In the genomic region with DNA sequence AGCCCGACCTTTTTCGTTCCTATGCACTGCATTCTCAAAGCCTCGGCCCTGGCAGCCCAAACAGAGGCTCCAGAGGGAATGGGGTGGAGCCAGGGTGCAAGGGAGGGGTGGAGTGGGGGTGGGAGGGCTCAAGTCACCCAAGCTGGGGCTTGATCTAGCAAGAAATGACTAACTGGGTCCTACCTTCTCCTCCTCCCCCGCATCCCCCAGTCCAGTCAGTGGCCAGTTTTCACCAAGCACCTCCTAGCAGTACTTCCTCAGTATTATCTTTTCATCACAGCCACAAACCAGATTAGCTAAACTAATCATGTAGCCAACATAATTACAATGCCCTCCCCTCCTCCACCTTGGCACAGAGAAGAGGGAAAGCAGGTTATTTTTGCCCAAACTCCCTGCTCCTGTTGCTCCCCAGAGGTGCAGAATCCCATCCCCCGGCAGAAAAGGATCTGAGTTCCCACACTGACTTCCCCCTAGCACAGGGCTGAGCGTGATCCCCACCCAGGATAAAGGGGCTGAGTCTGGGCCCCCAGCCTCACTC, we compare ENCODE assay signal across 6 cellular contexts. TPM values are rescaled to one million over a fixed set of nuclear protein-coding genes. Genes with fewer than 3 reads are reported as not detected.
DNase-seq lines count a peak whose midpoint lies in the region; ATAC-seq and TF ChIP-seq lines count a peak whose summit lies in the region.

No MANE protein-coding gene starts in this region.

- H3K27ac Mint-ChIP-seq in activated B cell treated with CpG ODN at 0.5 μM for 24 hours, result peak overlapping the region; percentile 50
- H3K27ac Mint-ChIP-seq in activated CD4-positive, alpha-beta T cell treated with anti-CD3 and anti-CD28 coated beads for 36 hours, result no peak overlapping the region

- H3K36me3 ChIP-seq in mucosa of stomach (ENCODE audit: control insufficient read depth, insufficient read depth, low read length), result no peaks in the 10 kb centered on the region

- POLR2A ChIA-PET in activated B cell treated with CpG ODN at 0.5 μM for 24 hours (lab: Charles Lee), result interaction anchor here (0.6 to 1.4 kb wide), 5 partner anchors 21 to 1219 kb away, joined by 3 to 4 read pairs (median 4); a partner anchor contains a TSS
- POLR2A ChIA-PET in activated CD4-positive, alpha-beta T cell treated with anti-CD3 and anti-CD28 coated beads for 36 hours (lab: Charles Lee), result no interaction called here

- peaks cover 61% of the 10 kb centered on the region for H3K4me1 Mint-ChIP-seq in activated B cell treated with CpG ODN at 0.5 μM for 24 hours
- H3K4me1 Mint-ChIP-seq in activated CD4-positive, alpha-beta T cell treated with anti-CD3 and anti-CD28 coated beads for 36 hours, result peaks cover 17% of the 10 kb centered on the region

- no peak for DNase-seq in activated B cell treated with CpG ODN at 0.5 μM for 24 hours
- no peak for DNase-seq in activated CD4-positive, alpha-beta T cell treated with anti-CD3 and anti-CD28 coated beads for 36 hours
- DNase-seq in GOT3 (lab: John Stamatoyannopoulos, UW), result no peak

- peak overlapping the region; percentile 98 for H3K9ac ChIP-seq in mucosa of stomach (ENCODE audit: low read length)

- intact Hi-C loops in activated B cell treated with CpG ODN at 0.5 μM for 24 hours (cut with micrococcal nuclease), result loop anchor here (10.0 kb wide), 1 partner anchor 601 kb away; a partner anchor contains a TSS
- intact Hi-C loops in activated CD4-positive, alpha-beta T cell treated with anti-CD3 and anti-CD28 coated beads for 36 hours (cut with DNase I, micrococcal nuclease), result no loop called here

- no peaks in the 10 kb centered on the region for H3K9me3 Mint-ChIP-seq in activated B cell treated with CpG ODN at 0.5 μM for 24 hours
- no peaks in the 10 kb centered on the region for H3K9me3 Mint-ChIP-seq in activated CD4-positive, alpha-beta T cell treated with anti-CD3 and anti-CD28 coated beads for 36 hours (ENCODE audit: low read depth)

- CTCF ChIA-PET in activated B cell treated with CpG ODN at 0.5 μM for 24 hours (lab: Charles Lee), result interaction anchor here (3.1 kb wide), 1 partner anchor 17 kb away, joined by 17 read pairs; no protein-coding TSS in a partner anchor
- CTCF ChIA-PET in activated CD4-positive, alpha-beta T cell treated with anti-CD3 and anti-CD28 coated beads for 36 hours (lab: Charles Lee), result interaction anchor here (0.6 kb wide), 1 partner anchor 91 kb away, joined by 4 read pairs; no protein-coding TSS in a partner anchor

- no peaks in the 10 kb centered on the region for H3K36me3 Mint-ChIP-seq in activated B cell treated with CpG ODN at 0.5 μM for 24 hours (ENCODE audit: low read depth)
- no peaks in the 10 kb centered on the region for H3K36me3 Mint-ChIP-seq in activated CD4-positive, alpha-beta T cell treated with anti-CD3 and anti-CD28 coated beads for 36 hours (ENCODE audit: low read depth)

- H3K4me3 Mint-ChIP-seq in activated B cell treated with CpG ODN at 0.5 μM for 24 hours, result peak overlapping the region; percentile 56
- no peak overlapping the region for H3K4me3 Mint-ChIP-seq in activated CD4-positive, alpha-beta T cell treated with anti-CD3 and anti-CD28 coated beads for 36 hours

- no peaks in the 10 kb centered on the region for H3K27me3 Mint-ChIP-seq in activated B cell treated with CpG ODN at 0.5 μM for 24 hours
- H3K27me3 Mint-ChIP-seq in activated CD4-positive, alpha-beta T cell treated with anti-CD3 and anti-CD28 coated beads for 36 hours, result peaks cover 18% of the 10 kb centered on the region

- TF ChIP-seq CTCF in GM12875 (IDR thresholded peaks at IDR 0.05; ENCODE audit: borderline replicate concordance, insufficient read depth, low read depth, low read length) (no peak), activated B cell treated with CpG ODN at 0.5 μM for 24 hours (IDR thresholded peaks at IDR 0.05) (no peak)

- ATAC-seq in activated B cell treated with CpG ODN at 0.5 μM for 24 hours (ENCODE audit: low read depth) (no peak), GM18868 (IDR thresholded peaks at IDR 0.05; ENCODE audit: unreplicated experiment) (no peak)
- ATAC-seq in activated CD4-positive, alpha-beta T cell treated with anti-CD3 and anti-CD28 coated beads for 36 hours, result no peak

- H3K9me3 ChIP-seq in mucosa of stomach (ENCODE audit: control insufficient read depth, low read length), result no peaks in the 10 kb centered on the region

- H3K4me3 ChIP-seq in GM12875 (ENCODE audit: low read depth, low read length) (peak overlapping the region; percentile 64), mucosa of stomach (ENCODE audit: low read length) (peak overlapping the region; percentile 12)

- H3K4me1 ChIP-seq in mucosa of stomach (ENCODE audit: control insufficient read depth, insufficient read depth, low read length), result peaks cover 50% of the 10 kb centered on the region

- H3K27me3 ChIP-seq in mucosa of stomach (ENCODE audit: control insufficient read depth, insufficient read depth, low read length), result no peaks in the 10 kb centered on the region

RNA-seq across cellular contexts. Expression of a gene that starts 2.2 kb away (rescaled TPM):
- total RNA-seq in activated B cell treated with CpG ODN at 0.5 μM for 24 hours, result 27.3 and 31.1 TPM in 2 replicates
- under 1 TPM; 0.34 to 0.54 TPM for total RNA-seq in activated CD4-positive, alpha-beta T cell treated with anti-CD3 and anti-CD28 coated beads for 36 hours

RNA-seq across cellular contexts. Expression of a gene that starts 27.5 kb away (rescaled TPM):
- total RNA-seq in activated B cell treated with CpG ODN at 0.5 μM for 24 hours, result 0.76 and 1.9 TPM in 2 replicates
- 1 to 10 TPM; 1.5 to 2.0 TPM for total RNA-seq in activated CD4-positive, alpha-beta T cell treated with anti-CD3 and anti-CD28 coated beads for 36 hours

RNA-seq across cellular contexts. Expression of a gene that starts 28.5 kb away (rescaled TPM):
- 0.54 and 0.86 TPM in 2 replicates for total RNA-seq in activated B cell treated with CpG ODN at 0.5 μM for 24 hours
- under 1 TPM; 0.39 to 0.42 TPM for total RNA-seq in activated CD4-positive, alpha-beta T cell treated with anti-CD3 and anti-CD28 coated beads for 36 hours

RNA-seq across cellular contexts. Expression of a gene that starts 49.8 kb away (rescaled TPM):
- total RNA-seq in activated B cell treated with CpG ODN at 0.5 μM for 24 hours, result 0.10 and 0.11 TPM in 2 replicates
- not detected for total RNA-seq in activated CD4-positive, alpha-beta T cell treated with anti-CD3 and anti-CD28 coated beads for 36 hours

RNA-seq across cellular contexts. Expression of a gene that starts 51.8 kb away (rescaled TPM):
- total RNA-seq in activated B cell treated with CpG ODN at 0.5 μM for 24 hours, result 38.7 and 41.0 TPM in 2 replicates
- 10 to 100 TPM; 37.5 to 46.9 TPM for total RNA-seq in activated CD4-positive, alpha-beta T cell treated with anti-CD3 and anti-CD28 coated beads for 36 hours

Comparison
In these comparisons a context has a peak if more than half of its experiments do, and no peak if none do; other contexts are left out.
1. RNA of a gene that starts 2.2 kb away (total RNA-seq): 27.3 to 31.1 TPM in activated B cell treated with CpG ODN at 0.5 μM for 24 hours; 0.34 to 0.54 TPM in activated CD4-positive, alpha-beta T cell treated with anti-CD3 and anti-CD28 coated beads for 36 hours; every median in the first group is over 10 times any median in the second.